8 cellular contexts compared by ENCODE assay signal in genomic region chr22:30667486-30668305, GRCh38.
DNase-seq lines count a peak whose midpoint lies in the region; ATAC-seq and TF ChIP-seq lines count a peak whose summit lies in the region.

DUSP18 (minus strand) TSS chr22:30667875; CDS start chr22:30664003, 3,872 bp downstream.

- DNase-seq in AG10803 (ENCODE audit: low read depth) (peak; percentile 82), NCI-H345 treated with DMSO at 0.1 percent for 48 hours (lab: John Stamatoyannopoulos, UW; ENCODE audit: unreplicated experiment) (peak; percentile 45), cerebellar cortex (ENCODE audit: low spot score) (peak; percentile 91), islet precursor cell (peak; percentile 97)
- peak; percentile 94 for DNase-seq in stimulated activated CD4-positive, alpha-beta T cell treated with anti-CD3 and anti-CD28 coated beads, Interleukin-12 subunit alpha, Interleukin-12 subunit beta, amount 100 ng/mL, for 4 hours

- peak; percentile 92 for ATAC-seq in HG03280 (IDR thresholded peaks at IDR 0.05; ENCODE audit: unreplicated experiment)
- ATAC-seq in activated CD4-positive, CD25-positive, alpha-beta regulatory T cell treated with anti-CD3 and anti-CD28 coated beads, Interleukin-2, amount 50 U/mL, for 24 hours, result peak; percentile 90 to 92

- peak; percentile 38 for TF ChIP-seq CTCF in AG10803 (conservative IDR thresholded peaks at IDR 0.05; ENCODE audit: low read length)

- H3K4me3 ChIP-seq in AG10803 (ENCODE audit: low read length), result peak within 1 kb of the TSS; percentile 94

- in situ Hi-C loops in GM18951 (cut with MboI; ENCODE audit: low sequenced_read_pairs, unreplicated experiment), result no loop called here

- peak; percentile 70 for TF ChIP-seq POLR2A in GM18951 (IDR thresholded peaks at IDR 0.05; ENCODE audit: extremely low read depth, insufficient read depth, insufficient read length)

Comparison
In these comparisons a context has a peak if more than half of its experiments do, and no peak if none do; other contexts are left out.
1. Peak in every context shown above with its lines: DNase-seq, ATAC-seq and H3K4me3 ChIP-seq.
2. DNase-seq: peak in every context shown above with its lines; median percentile 97 in islet precursor cell; 94 in stimulated activated CD4-positive, alpha-beta T cell treated with anti-CD3 and anti-CD28 coated beads, Interleukin-12 subunit alpha, Interleukin-12 subunit beta, amount 100 ng/mL, for 4 hours; 91 in cerebellar cortex; 82 in AG10803; 45 in NCI-H345 treated with DMSO at 0.1 percent for 48 hours.